ENCODE assay signal across 23 cellular contexts in the genomic region with DNA sequence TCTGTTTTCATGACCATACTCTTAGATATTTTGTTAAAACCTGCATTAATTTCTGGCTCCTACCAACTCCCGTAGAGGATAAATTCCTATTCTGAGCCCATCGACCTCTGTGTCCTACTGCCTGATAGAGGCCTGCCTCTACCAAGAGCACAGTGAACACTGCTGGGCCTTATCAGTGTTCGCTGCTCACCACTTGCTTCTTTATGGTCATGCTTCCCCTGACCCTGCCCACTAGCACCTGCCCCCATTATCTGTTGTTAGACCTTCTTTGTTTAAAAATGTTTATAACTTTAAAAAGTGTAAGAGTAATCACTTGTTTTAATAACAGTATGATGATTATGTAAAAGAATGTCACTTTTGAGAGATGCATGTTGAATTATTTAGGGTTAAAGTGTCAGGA. TPM values are rescaled to one million over a fixed set of nuclear protein-coding genes. Genes with fewer than 3 reads are reported as not detected.
DNase-seq lines count a peak whose midpoint lies in the region; ATAC-seq, FAIRE-seq and TF ChIP-seq lines count a peak whose summit lies in the region.
"Had no signal": no experiment of that assay in that cellular context is flagged by ENCODE, and none has a peak within 500 bp of the region (broad histone marks: within the 10 kb centered on the region; RNA-seq: fewer than 3 reads in every experiment).

No MANE protein-coding gene starts in this region.

- RAD21 ChIA-PET in GM12878 (lab: Charles Lee; ENCODE audit: unreplicated experiment), result interaction anchor here (0.8 to 4.1 kb wide), 6 partner anchors 24 to 120 kb away, joined by 5 to 45 read pairs (median 8); no protein-coding TSS in a partner anchor

- peaks cover 81% of the 10 kb centered on the region for H3K36me3 ChIP-seq in DOHH2 (ENCODE audit: control insufficient read depth, low read length)
- H3K36me3 ChIP-seq in OCI-LY1 (ENCODE audit: insufficient read depth, low read length), result peaks cover 32% of the 10 kb centered on the region; the same call in 1 of the 2 replicates
- H3K36me3 ChIP-seq in GM12878 (ENCODE audit: control insufficient read depth in 2 of 2, insufficient read depth in 2 of 2, low read length in 1 of 2), result peaks cover 1 to 4% of the 10 kb centered on the region in 2 experiments; a peak in 2 of 4 replicates
- H3K36me3 ChIP-seq in spleen, result peaks cover 0 to 10% (median 0%) of the 10 kb centered on the region in 6 donors
- H3K36me3 ChIP-seq: BLaER1 had no signal

- peaks cover 90% of the 10 kb centered on the region for H3K4me1 ChIP-seq in DOHH2 (ENCODE audit: control insufficient read depth, low read length)
- peaks cover 85% of the 10 kb centered on the region for H3K4me1 ChIP-seq in OCI-LY1 (ENCODE audit: insufficient read depth, low read length, severe bottlenecking)
- peaks cover 17% of the 10 kb centered on the region; the same call in 1 of the 2 replicates for H3K4me1 ChIP-seq in GM12878 (ENCODE audit: control insufficient read depth, insufficient read depth, low read length)
- H3K4me1 ChIP-seq in spleen, result peaks cover 14 to 100% (median 64%) of the 10 kb centered on the region in 6 donors
- H3K4me1 ChIP-seq: A549 had no signal

- H3K9me2 ChIP-seq in DOHH2 (replicated peaks; ENCODE audit: control insufficient read depth, low read length), result no peaks in the 10 kb centered on the region
- H3K9me2 ChIP-seq in OCI-LY1 (ENCODE audit: low read depth, low read length), result no peaks in the 10 kb centered on the region

- BruUV-seq in GM12878 (replicated peaks; lab: Mats Ljungman, UMichigan), result no TSS peak

- no peaks in the 10 kb centered on the region for H3K9me3 ChIP-seq in DOHH2 (ENCODE audit: control insufficient read depth, insufficient read depth, low read length)
- H3K9me3 ChIP-seq in OCI-LY1 (ENCODE audit: low read length), result no peaks in the 10 kb centered on the region
- no peaks in the 10 kb centered on the region for H3K9me3 ChIP-seq in GM12878 (replicated peaks; ENCODE audit: control insufficient read depth, insufficient read depth, low read length)
- H3K9me3 ChIP-seq in spleen, result no peaks in the 10 kb centered on the region
- H3K9me3 ChIP-seq: A549, BLaER1 had no signal

- peaks cover 16% of the 10 kb centered on the region for H3F3A ChIP-seq in DOHH2 (ENCODE audit: control insufficient read depth, insufficient read depth)
- no peaks in the 10 kb centered on the region for H3F3A ChIP-seq in OCI-LY1 (ENCODE audit: insufficient read depth, low read length)

- TF ChIP-seq CTCF in DOHH2 (IDR thresholded peaks at IDR 0.05; ENCODE audit: low read depth, low read length, poor library complexity, severe bottlenecking) (no peak), OCI-LY1 (IDR thresholded peaks at IDR 0.05; ENCODE audit: low read length) (no peak), GM12878 (IDR thresholded peaks at IDR 0.05 in 2 of 3, conservative IDR thresholded peaks at IDR 0.05 in 1 of 3; ENCODE audit: control insufficient read depth in 2 of 3, extremely low read depth in 1 of 3, insufficient read depth in 1 of 3, low read depth in 3 of 3, low read length in 3 of 3) (no peak), spleen (IDR thresholded peaks at IDR 0.05 in 8 of 11, conservative IDR thresholded peaks at IDR 0.05 in 3 of 11) (no peak)

- intact Hi-C loops in GM12878 (cut with micrococcal nuclease; ENCODE audit: unreplicated experiment) (loop anchor here (1.0 to 10.0 kb wide), 3 partner anchors 29 to 898 kb away; a partner anchor contains a TSS), spleen (cut with DNase I; ENCODE audit: low total_unique reads) (no loop called here)

- peak overlapping the region; percentile 86 for H3K27ac ChIP-seq in DOHH2 (ENCODE audit: low read depth, low read length)
- H3K27ac ChIP-seq in OCI-LY1 (ENCODE audit: low read depth, low read length, poor library complexity, severe bottlenecking), result peak overlapping the region; percentile 88
- peak overlapping the region; percentile 70; the same call in 1 of the 2 replicates for H3K27ac ChIP-seq in GM12878 (ENCODE audit: control insufficient read depth, insufficient read depth)
- H3K27ac ChIP-seq in spleen, result peak overlapping the region; percentile 19 to 83 (median 70)
- H3K27ac ChIP-seq: A549, BLaER1, SK-N-MC had no signal

- H3K79me2 ChIP-seq in DOHH2 (ENCODE audit: control insufficient read depth, low read length) (peaks cover 100% of the 10 kb centered on the region), OCI-LY1 (ENCODE audit: insufficient read depth, low read length) (peaks cover 83% of the 10 kb centered on the region), GM12878 (ENCODE audit: control insufficient read depth, insufficient read depth, low read length) (peaks cover 91% of the 10 kb centered on the region)

- H3K4me3 ChIP-seq in DOHH2 (ENCODE audit: low read length) (peak overlapping the region; percentile 77), OCI-LY1 (ENCODE audit: low read depth, low read length, poor library complexity, severe bottlenecking) (no peak overlapping the region), GM12878 (peak overlapping the region; percentile 34; the same call in 1 of the 2 replicates), spleen (peak overlapping the region in 1 of 8 donors; percentile 49)
- H3K4me3 ChIP-seq: A549, BLaER1, SK-N-MC had no signal

- ATAC-seq in GM12878, result no peak
- no peak for ATAC-seq in HG02938 (IDR thresholded peaks at IDR 0.05; ENCODE audit: unreplicated experiment)
- ATAC-seq: A549; CD8-positive, alpha-beta T cell; PC-3 had no signal

- no peak overlapping the region for H2AFZ ChIP-seq in OCI-LY1 (ENCODE audit: low read length)
- no peak overlapping the region for H2AFZ ChIP-seq in GM12878 (ENCODE audit: control insufficient read depth, low read depth, low read length)

- CTCF ChIA-PET in GM12878 (lab: Yijun Ruan, JAX), result interaction anchor here (1.4 to 4.3 kb wide), 3 partner anchors 11 to 23 kb away, joined by 4 to 62 read pairs (median 43); no protein-coding TSS in a partner anchor

- H3K4me2 ChIP-seq in DOHH2 (ENCODE audit: low read length), result peak overlapping the region; percentile 89
- peak overlapping the region; percentile 90; the same call in 1 of the 2 replicates for H3K4me2 ChIP-seq in OCI-LY1 (ENCODE audit: low read length)
- peak overlapping the region; percentile 87 for H3K4me2 ChIP-seq in GM12878 (ENCODE audit: control insufficient read depth, insufficient read depth)
- H3K4me2 ChIP-seq: A549 had no signal

- no peak for TF ChIP-seq RAD21 in GM12878 (IDR thresholded peaks at IDR 0.05; ENCODE audit: insufficient read depth, low read depth, low read length)

- no peak overlapping the region for H3K9ac ChIP-seq in OCI-LY1 (ENCODE audit: low read length)
- H3K9ac ChIP-seq in GM12878 (ENCODE audit: control insufficient read depth, insufficient read depth, low read length), result no peak overlapping the region
- H3K9ac ChIP-seq: BLaER1 had no signal

- WGBS in GM12878 (ENCODE audit: insufficient coverage, insufficient replicate concordance, low lambda C conversion rate, missing lambda C conversion rate), result 98% methylated on average over 3 of the region's 3 CpGs
- WGBS in spleen, 5 donors, result 86 to 93% (median 93%) methylated on average over 3 of the region's 3 CpGs

- peaks cover 17% of the 10 kb centered on the region; the same call in 1 of the 2 replicates for H4K20me1 ChIP-seq in DOHH2 (ENCODE audit: control insufficient read depth, insufficient read depth, low read depth, low read length)
- H4K20me1 ChIP-seq in OCI-LY1 (ENCODE audit: insufficient read depth, low read length), result no peaks in the 10 kb centered on the region
- H4K20me1 ChIP-seq in GM12878 (ENCODE audit: control insufficient read depth, insufficient read depth), result peaks cover 3% of the 10 kb centered on the region
- H4K20me1 ChIP-seq: BLaER1 had no signal

- in situ Hi-C loops in GM12878 (cut with MboI), result loop anchor here (5.0 kb wide), 1 partner anchor 125 kb away; a partner anchor contains a TSS

- POLR2A ChIA-PET in GM12878 (lab: Charles Lee), result interaction anchor here (2.4 kb wide), 1 partner anchor 35 kb away, joined by 11 read pairs; no protein-coding TSS in a partner anchor

- no peak for DNase-seq in GM12878 (ENCODE audit: low read depth, low spot score)
- no peak for DNase-seq in spleen
- no peak for DNase-seq in NCI-H2081 (lab: John Stamatoyannopoulos, UW)
- no peak for DNase-seq in NCI-H1417 (lab: John Stamatoyannopoulos, UW)
- DNase-seq in Ammon's horn (ENCODE audit: low spot score), result no peak
- DNase-seq: CD8-positive, alpha-beta T cell; KBM-7; NCI-H1092 treated with DMSO at 0.1 percent for 48 hours; NCI-H146; NCI-H2029; NCI-H2171 treated with DMSO at 0.1 percent for 48 hours; NCI-H524 treated with DMSO at 0.1 percent for 48 hours; NCI-H82; PC-3; Right ventricle myocardium superior had no signal

- no peaks in the 10 kb centered on the region for H3K27me3 ChIP-seq in DOHH2 (ENCODE audit: control insufficient read depth, low read length)
- no peaks in the 10 kb centered on the region for H3K27me3 ChIP-seq in OCI-LY1 (ENCODE audit: insufficient read depth, low read length)
- H3K27me3 ChIP-seq in GM12878 (replicated peaks in 1 of 2; ENCODE audit: control insufficient read depth in 2 of 2, insufficient read depth in 2 of 2, low read length in 1 of 2), result no peaks in the 10 kb centered on the region
- no peaks in the 10 kb centered on the region for H3K27me3 ChIP-seq in spleen (replicated peaks in 1 of 7)
- H3K27me3 ChIP-seq: BLaER1 had no signal

- TF ChIP-seq POLR2A in GM12878 (IDR thresholded peaks at IDR 0.05; ENCODE audit: low read depth, low read length), result no peak
- no peak for TF ChIP-seq POLR2A in spleen (IDR thresholded peaks at IDR 0.05)

- SMC1A ChIA-PET in GM12878 (lab: Charles Lee; ENCODE audit: uncharacterized antibody, unreplicated experiment), result interaction anchor here (1.7 to 4.1 kb wide), 6 partner anchors 8 to 62 kb away, joined by 8 to 68 read pairs (median 18); no protein-coding TSS in a partner anchor

- no peak for FAIRE-seq in GM12878 (lab: Jason Lieb, UNC)
- FAIRE-seq: A549, H54 had no signal

- no peak for TF ChIP-seq EP300 in GM12878 (IDR thresholded peaks at IDR 0.05; ENCODE audit: borderline replicate concordance in 1 of 2, control insufficient read depth in 1 of 2, low read depth in 2 of 2, low read length in 2 of 2)

RNA-seq across cellular contexts. Expression of a gene that starts 6.1 kb away (rescaled TPM):
- total RNA-seq in GM12878 (2013; cell fraction: nucleolus; rRNA removed), result 105 and 113 TPM in 2 replicates
- 64.7 and 82.2 TPM in 2 replicates for total RNA-seq in GM12878 (2014; rRNA removed)
- total RNA-seq in GM12878 (2014; rRNA removed; fragmentation: Illumina TruSeq; extraction: Trizol), result 82.6 and 84.0 TPM in 2 replicates
- total RNA-seq in GM12878 (2021), result 46.4 and 46.5 TPM in 2 replicates
- polyA plus RNA-seq in GM12878 (2011; ENCODE audit: low read depth), result 20.0 TPM
- 97.9 and 136 TPM in 2 replicates for polyA plus RNA-seq in GM12878 (2011; rRNA removed)
- 51.3 and 63.8 TPM in 2 replicates for polyA plus RNA-seq in GM12878 (2011; cell fraction: cytosol; rRNA removed)
- 74.6 and 75.6 TPM in 2 replicates for polyA plus RNA-seq in GM12878 (2011; cell fraction: nucleus; rRNA removed)
- polyA plus RNA-seq in GM12878 (2012), result 20.5 and 31.0 TPM in 2 replicates
- polyA plus RNA-seq in GM12878 (2014; fragmentation: Illumina TruSeq; extraction: Trizol), result 81.3 and 113 TPM in 2 replicates
- polyA plus RNA-seq in GM12878 (2014; fragmentation: Nextera tagmentation; extraction: Ambion mirVana), result 100 to 1,000 TPM; 104 to 147 TPM
- polyA plus RNA-seq in GM12878 (2014; rRNA removed), result 49.3 and 67.2 TPM in 2 replicates
- polyA plus RNA-seq in GM12878 (2016; fragmentation: Nextera tagmentation; extraction: Ambion mirVana), result 10 to 100 TPM; 58.9 to 66.9 TPM
- 125 and 132 TPM in 2 replicates for polyA minus RNA-seq in GM12878 (2011; rRNA and poly(A)+ RNA removed)
- polyA minus RNA-seq in GM12878 (2011; cell fraction: cytosol; rRNA and poly(A)+ RNA removed), result 32.2 and 35.4 TPM in 2 replicates
- 54.5 and 77.5 TPM in 2 replicates for polyA minus RNA-seq in GM12878 (2011; cell fraction: nucleus; rRNA and poly(A)+ RNA removed)
- 10 to 100 TPM; 32.2 to 49.4 (median 40.3) TPM for total RNA-seq in spleen
- polyA plus RNA-seq in spleen, result 10 to 100 TPM; 20.0 to 27.5 (median 22.5) TPM
- total RNA-seq: RPMI7951 had no signal
